Comparison of ENCODE assay signal across 29 cellular contexts in genomic region chr20:62209850-62210495, GRCh38. TPM values are rescaled to one million over a fixed set of nuclear protein-coding genes. Genes with fewer than 3 reads are reported as not detected.
"Had no signal": no experiment of that assay in that cellular context is flagged by ENCODE, and none has a peak within 500 bp of the region (broad histone marks: within the 10 kb centered on the region; RNA-seq: fewer than 3 reads in every experiment).

No MANE protein-coding gene starts in this region.

- FAIRE-seq: bronchial epithelial cell, colon, small intestine had no signal

- H3K27me3 ChIP-seq: thyroid gland had no signal

- H3K9me3 ChIP-seq: gastrocnemius medialis, sigmoid colon, stomach, thyroid gland, upper lobe of right lung had no signal

- H3K4me3 ChIP-seq: gastrocnemius medialis, hepatocyte, sigmoid colon, stomach, thyroid gland, upper lobe of right lung had no signal

- ATAC-seq: activated CD4-positive, CD25-positive, alpha-beta regulatory T cell treated with anti-CD3 and anti-CD28 coated beads, Interleukin-2, amount 50 U/mL, for 24 hours; left cardiac atrium; naive thymus-derived CD4-positive, alpha-beta T cell; stimulated activated naive B cell treated with anti-CD40 and anti-IgM and Interleukin-4, amounts not matched to agents 10 μg/mL and 1 μg/mL and 100 μg/mL, for 72 hours; T-helper 17 cell had no signal

- H3K27ac ChIP-seq: gastrocnemius medialis, hepatocyte, sigmoid colon, stomach, thyroid gland, upper lobe of right lung, WERI-Rb-1 had no signal

- H3K4me2 ChIP-seq: hepatocyte had no signal

- H3K79me2 ChIP-seq: hepatocyte had no signal

- DNase-seq: activated CD4-positive, alpha-beta T cell treated with anti-CD3 and anti-CD28 coated beads for 48 hours; activated CD4-positive, alpha-beta T cell treated with anti-CD3 and anti-CD28 coated beads, Interleukin-2, amount 50 U/mL, for 48 hours; activated CD8-positive, alpha-beta memory T cell treated with anti-CD3 and anti-CD28 coated beads for 24 hours; activated effector memory CD4-positive, alpha-beta T cell treated with Interleukin-2 at 50 U/mL for 16 hours; activated naive CD4-positive, alpha-beta T cell treated with Interleukin-2 at 50 U/mL for 16 hours; anterior cingulate cortex; effector memory CD4-positive, alpha-beta T cell; erythroblast; left cardiac atrium; midbrain; naive thymus-derived CD4-positive, alpha-beta T cell; sigmoid colon; small intestine; stimulated activated naive B cell treated with anti-CD40 and anti-IgM and Interleukin-4, amounts not matched to agents 10 μg/mL and 1 μg/mL and 100 μg/mL, for 72 hours; T-helper 17 cell; T1000; thyroid gland; upper lobe of right lung; WERI-Rb-1 had no signal

- H3K4me1 ChIP-seq: sigmoid colon, stomach, thyroid gland, upper lobe of right lung had no signal

- H2AFZ ChIP-seq: hepatocyte had no signal

- H3K36me3 ChIP-seq: gastrocnemius medialis, sigmoid colon, stomach, thyroid gland, upper lobe of right lung had no signal

RNA-seq across cellular contexts. Expression of gene HRH3, which starts 10.1 kb away (rescaled TPM):
- total RNA-seq: bronchial epithelial cell; dermis microvascular lymphatic vessel endothelial cell; gastrocnemius medialis; hepatocyte; left cardiac atrium; lower leg skin; naive thymus-derived CD4-positive, alpha-beta T cell; osteocyte; posterior vena cava; sigmoid colon; stomach; T-helper 17 cell; thyroid gland; upper lobe of right lung had no signal
- polyA plus RNA-seq: hepatocyte; naive thymus-derived CD4-positive, alpha-beta T cell; sigmoid colon; stomach had no signal
